Comparison of ENCODE assay signal across 8 cellular contexts in the genomic region with DNA sequence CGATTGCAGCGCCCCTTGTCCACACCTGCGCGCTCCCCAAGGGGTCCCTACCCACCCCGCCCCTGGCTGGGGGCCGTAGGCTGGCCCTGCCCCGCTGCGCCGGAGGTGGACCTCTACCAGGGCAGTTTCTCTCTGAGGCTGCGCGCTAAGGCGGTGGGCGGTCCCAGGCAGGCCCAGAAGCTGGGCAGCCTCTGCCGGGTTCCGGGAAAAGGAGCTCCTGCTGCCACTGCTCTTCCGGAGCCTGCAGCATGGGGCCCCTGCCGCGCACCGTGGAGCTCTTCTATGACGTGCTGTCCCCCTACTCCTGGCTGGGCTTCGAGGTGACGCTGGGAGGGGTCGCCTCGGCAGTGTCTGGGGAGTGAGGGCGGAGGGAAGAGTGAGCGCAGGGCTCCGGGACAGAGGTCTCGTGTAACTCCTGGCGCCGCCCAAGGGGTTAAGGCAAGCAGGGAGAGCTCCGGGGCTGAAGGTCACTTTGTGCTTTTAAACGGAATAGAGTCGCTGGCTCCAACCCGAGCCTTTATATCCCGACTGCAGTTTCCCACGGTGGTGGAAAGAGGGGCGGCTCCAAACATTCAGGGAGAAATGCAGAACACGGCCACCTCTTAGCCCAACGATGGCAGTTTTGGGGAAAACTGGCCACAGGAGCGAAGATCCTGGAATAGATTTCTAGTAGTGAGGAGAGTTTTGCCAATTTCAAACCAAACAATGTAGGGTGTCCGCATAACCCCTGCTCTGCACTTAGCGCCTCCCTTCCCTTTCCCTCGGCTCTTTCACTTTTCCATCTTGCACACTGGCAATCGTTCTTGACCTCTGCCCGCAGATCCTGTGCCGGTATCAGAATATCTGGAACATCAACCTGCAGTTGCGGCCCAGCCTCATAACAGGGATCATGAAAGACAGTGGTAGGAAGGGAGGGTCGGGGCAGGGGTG. TPM values are rescaled to one million over a fixed set of nuclear protein-coding genes. Genes with fewer than 3 reads are reported as not detected.
DNase-seq lines count a peak whose midpoint lies in the region; ATAC-seq and TF ChIP-seq lines count a peak whose summit lies in the region.

Gene GSTK1 (plus strand): TSS at position 176 of the 930 bp plus-strand sequence. CDS start 73 bp downstream, at position 249.

- no peaks in the 10 kb centered on the region for H3K27me3 ChIP-seq in left lung

- peak within 1 kb of the TSS; percentile 77 to 87 for H3K27ac ChIP-seq in left lung

- TF ChIP-seq CTCF in AG09309 (IDR thresholded peaks at IDR 0.05; ENCODE audit: control insufficient read depth, insufficient read depth, low read depth, low read length, missing control alignments) (no peak), left lung (IDR thresholded peaks at IDR 0.05) (no peak)

- H3K4me3 ChIP-seq in AG09309 (ENCODE audit: control insufficient read depth, low read depth, low read length) (peak within 1 kb of the TSS; percentile 99), left lung (peak within 1 kb of the TSS; percentile 63 to 92)

- peaks cover 8 to 37% of the 10 kb centered on the region in 2 donors for H3K4me1 ChIP-seq in left lung

- DNase-seq in AG09309 (ENCODE audit: low read depth), result no peak
- DNase-seq in NCI-H460 (ENCODE audit: extremely low read depth, low read depth), result peak; percentile 62
- peak; percentile 70 for DNase-seq in activated CD4-positive, alpha-beta T cell treated with anti-CD3 and anti-CD28 coated beads, Interleukin-2, amount 50 U/mL, for 1 hour
- peak; percentile 48 for DNase-seq in dedifferentiated amniotic fluid mesenchymal stem cell (ENCODE audit: extremely low spot score)
- peak; percentile 91 to 98 for DNase-seq in left lung
- DNase-seq in stimulated activated CD4-positive, alpha-beta T cell treated with anti-CD3 and anti-CD28 coated beads, Interleukin-2, amount 100 ng/mL, for 48 hours, result peak; percentile 69 to 74

- intact Hi-C loops in left lung (cut with DNase I), result no loop called here

- H3K9me3 ChIP-seq in left lung, result no peaks in the 10 kb centered on the region

- peak; percentile 87 for ATAC-seq in GM18870 (IDR thresholded peaks at IDR 0.05; ENCODE audit: unreplicated experiment)
- peak; percentile 93 for ATAC-seq in HG03103 (IDR thresholded peaks at IDR 0.05; ENCODE audit: low read depth, unreplicated experiment)
- ATAC-seq in left lung, result peak; percentile 98

- peaks cover 0 to 28% of the 10 kb centered on the region in 2 donors for H3K36me3 ChIP-seq in left lung

RNA-seq across cellular contexts. Expression of gene GSTK1, which starts in this region (rescaled TPM):
- 117 and 122 TPM in 2 replicates for total RNA-seq in NCI-H460 (2014; rRNA removed; shearing (Covaris generic))
- polyA plus RNA-seq in NCI-H460 (2014; cell fraction: nucleus; rRNA removed), result 209 and 220 TPM in 2 replicates
- total RNA-seq in left lung, result 100 to 1,000 TPM; 124 to 151 TPM
